4 cellular contexts compared by ENCODE assay signal in genomic region chr1:226023735-226024134, GRCh38.
A peak's percentile ranks its signal among the peaks of the same experiment; 100 is the strongest.
TF ChIP-seq lines count a peak whose summit lies in the region.

No MANE protein-coding gene starts in this region.

TF ChIP-seq in HepG2, 621 proteins besides CTCF, POLR2A, EP300 and RAD21:
- TF ChIP-seq MAFK (conservative IDR thresholded peaks at IDR 0.05 in 1 of 2, IDR thresholded peaks at IDR 0.05 in 1 of 2; ENCODE audit: low read length in 2 of 2) (peak; percentile 32 to 61; a peak in 3 of 4 replicates), ZNF777 (CRISPR knock-in tag; IDR thresholded peaks at IDR 0.05) (no peak), MAFF (IDR thresholded peaks at IDR 0.05; ENCODE audit: low read depth, low read length) (peak; percentile 40)
TF ChIP-seq in HepG2: peak in this region for 2.

TF ChIP-seq in GM12891, 5 proteins besides CTCF, POLR2A, EP300 and RAD21:
- TF ChIP-seq PAX5 (IDR thresholded peaks at IDR 0.05; ENCODE audit: insufficient read depth, low read length, severe bottlenecking) (no peak), POLR2AphosphoS5 (IDR thresholded peaks at IDR 0.05; ENCODE audit: low read depth, low read length) (no peak), TAF1 (IDR thresholded peaks at IDR 0.05; ENCODE audit: low read depth, low read length) (no peak), SPI1 (IDR thresholded peaks at IDR 0.05; ENCODE audit: low read depth, low read length) (no peak), POU2F2 (IDR thresholded peaks at IDR 0.05; ENCODE audit: low read depth, low read length) (no peak)

TF ChIP-seq in HEK293, 187 proteins besides CTCF, POLR2A, EP300 and RAD21:
- TF ChIP-seq ZNF341 (tag by site-specific recombination; IDR thresholded peaks at IDR 0.05; ENCODE audit: low read depth) (no peak), ZNF701 (tag by site-specific recombination; IDR thresholded peaks at IDR 0.05) (no peak), MEIS1 (CRISPR knock-in tag; IDR thresholded peaks at IDR 0.05; ENCODE audit: borderline replicate concordance) (no peak), PRDM10 (tag by site-specific recombination; IDR thresholded peaks at IDR 0.05) (peak; percentile 24; the same call in 1 of the 2 replicates), ZNF112 (tag by site-specific recombination; IDR thresholded peaks at IDR 0.05) (no peak), GLI2 (tag by site-specific recombination; IDR thresholded peaks at IDR 0.05; ENCODE audit: borderline replicate concordance, low read depth) (no peak)

TF ChIP-seq in K562, 482 proteins besides CTCF, POLR2A, EP300 and RAD21:
- TF ChIP-seq ZNF316 (IDR thresholded peaks at IDR 0.05) (peak; percentile 89), MAFK (IDR thresholded peaks at IDR 0.05; ENCODE audit: low read length) (peak; percentile 52), ZNF384 (IDR thresholded peaks at IDR 0.05; ENCODE audit: low read depth, low read length) (no peak), ATF1 (CRISPR knock-in tag; IDR thresholded peaks at IDR 0.05) (no peak), ATF1 (tag; IDR thresholded peaks at IDR 0.05) (0 out of 2 replicates have a peak, but pooled peaks have one; percentile 14), RBM22 (IDR thresholded peaks at IDR 0.05; ENCODE audit: low read depth, low read length, poor library complexity, severe bottlenecking) (no peak), PKNOX1 (IDR thresholded peaks at IDR 0.05) (peak; percentile 42; the same call in 1 of the 2 replicates), TRIM25 (IDR thresholded peaks at IDR 0.05; ENCODE audit: borderline replicate concordance) (no peak), ARID1B (IDR thresholded peaks at IDR 0.05) (0 out of 2 replicates have a peak, but pooled peaks have one; percentile 18), ATF3 (IDR thresholded peaks at IDR 0.05) (peak; percentile 29), ATF3 (CRISPR knock-in tag; conservative IDR thresholded peaks at IDR 0.05) (no peak), MCM7 (IDR thresholded peaks at IDR 0.05) (no peak), ATF7 (IDR thresholded peaks at IDR 0.05) (peak; percentile 47; the same call in 1 of the 2 replicates), ADNP (tag; IDR thresholded peaks at IDR 0.05) (peak; percentile 8; the same call in 1 of the 2 replicates), MEIS2 (IDR thresholded peaks at IDR 0.05; ENCODE audit: partially characterized antibody) (peak; percentile 81), PBX2 (CRISPR knock-in tag; IDR thresholded peaks at IDR 0.05; ENCODE audit: low read depth) (no peak), PBX2 (tag; conservative IDR thresholded peaks at IDR 0.05; ENCODE audit: low read depth) (peak; percentile 71), CBX1 (IDR thresholded peaks at IDR 0.05; ENCODE audit: low read depth) (no peak), DPF2 (IDR thresholded peaks at IDR 0.05) (peak; percentile 28; the same call in 1 of the 2 replicates), MAFG (tag; conservative IDR thresholded peaks at IDR 0.05) (peak; percentile 72), MAFF (IDR thresholded peaks at IDR 0.05; ENCODE audit: low read length) (peak; percentile 31; the same call in 1 of the 2 replicates), C11orf30 (IDR thresholded peaks at IDR 0.05; ENCODE audit: low read depth) (peak; percentile 83), PRDM10 (IDR thresholded peaks at IDR 0.05; ENCODE audit: partially characterized antibody) (peak; percentile 30)
